ENCODE assay signal across 27 cellular contexts in the genomic region with DNA sequence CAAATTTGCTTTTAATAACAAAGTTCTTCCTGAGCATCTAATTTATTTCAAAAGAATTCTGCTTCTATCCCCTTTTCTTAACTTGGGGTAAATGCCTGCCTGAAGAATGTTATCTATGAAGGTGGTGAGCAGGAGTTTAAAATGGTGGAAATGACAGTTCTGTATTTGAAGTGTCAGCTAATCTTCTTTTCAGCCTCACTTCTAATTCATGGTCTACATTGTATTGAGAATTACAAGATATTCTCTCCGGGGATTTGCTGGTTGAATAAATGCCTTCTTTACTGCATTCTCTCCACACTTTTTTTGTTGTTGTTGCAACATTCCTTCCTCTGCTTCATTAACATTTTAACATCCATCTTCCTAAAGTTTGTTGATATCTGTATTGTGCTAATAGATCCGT.
DNase-seq lines count a peak whose midpoint lies in the region; ATAC-seq, FAIRE-seq and TF ChIP-seq lines count a peak whose summit lies in the region.
"Had no signal": no experiment of that assay in that cellular context is flagged by ENCODE, and none has a peak within 500 bp of the region (broad histone marks: within the 10 kb centered on the region; RNA-seq: fewer than 3 reads in every experiment).

No MANE protein-coding gene starts in this region.

- TF ChIP-seq CTCF in A673 (conservative IDR thresholded peaks at IDR 0.05; ENCODE audit: low read depth, low read length) (no peak), K562 (IDR thresholded peaks at IDR 0.05 in 2 of 3, conservative IDR thresholded peaks at IDR 0.05 in 1 of 3; ENCODE audit: insufficient read depth in 2 of 3, low read depth in 1 of 3, low read length in 3 of 3) (no peak), neural cell (IDR thresholded peaks at IDR 0.05; ENCODE audit: poor library complexity, severe bottlenecking) (no peak)

- H3K9me2 ChIP-seq in neural cell (ENCODE audit: insufficient read depth, low read length): no peaks in the 10 kb centered on the region

- CTCF ChIA-PET in A673 (lab: Charles Lee) (no interaction called here), K562 (lab: Yijun Ruan, JAX; ENCODE audit: low intra/inter-chr PET ratio) (no interaction called here)

- 6% methylated on average over 2 of the region's 2 CpGs for WGBS in K562 (ENCODE audit: insufficient coverage, low coverage, missing lambda C conversion rate)

- H2AFZ ChIP-seq in K562 (ENCODE audit: low read depth, low read length) (peak overlapping the region; percentile 42), neural cell (ENCODE audit: low read depth, low read length) (no peak overlapping the region)

- TF ChIP-seq POLR2A in K562 (conservative IDR thresholded peaks at IDR 0.05): no peak

- TF ChIP-seq EP300 in K562 (IDR thresholded peaks at IDR 0.05; ENCODE audit: low read length): no peak
- TF ChIP-seq EP300 in neural cell (conservative IDR thresholded peaks at IDR 0.05; ENCODE audit: poor library complexity, severe bottlenecking): peak; percentile 36

- no peak overlapping the region for H3K27ac ChIP-seq in A673 (ENCODE audit: low read depth, low read length, poor library complexity, severe bottlenecking)
- no peak overlapping the region for H3K27ac ChIP-seq in K562 (ENCODE audit: extremely low read depth, low read depth, low read length)
- no peak overlapping the region for H3K27ac ChIP-seq in neural cell (ENCODE audit: low read length)
- H3K27ac ChIP-seq: 22Rv1, A549, BLaER1 had no signal

- H3K36me3 ChIP-seq in A673 (ENCODE audit: insufficient read depth, low read length, poor library complexity, severe bottlenecking): no peaks in the 10 kb centered on the region
- H3K36me3 ChIP-seq in K562 (ENCODE audit: control insufficient read depth, insufficient read depth, low read length): no peaks in the 10 kb centered on the region
- H3K36me3 ChIP-seq in neural cell (ENCODE audit: insufficient read depth, low read length): no peaks in the 10 kb centered on the region
- H3K36me3 ChIP-seq: BE2C, BLaER1 had no signal

- H3K9me3 ChIP-seq in A673 (ENCODE audit: low read depth, low read length, poor library complexity, severe bottlenecking) (peaks cover 8% of the 10 kb centered on the region), K562 (replicated peaks; ENCODE audit: control insufficient read depth, insufficient read depth, low read depth, low read length) (no peaks in the 10 kb centered on the region), neural cell (ENCODE audit: low read length) (no peaks in the 10 kb centered on the region)
- H3K9me3 ChIP-seq: A549, BE2C, BLaER1 had no signal

- no peaks in the 10 kb centered on the region for H3K9me1 ChIP-seq in K562 (ENCODE audit: control insufficient read depth, insufficient read depth, low read length)

- intact Hi-C loops in A673 (cut with micrococcal nuclease; ENCODE audit: unreplicated experiment) (no loop called here), K562 (cut with micrococcal nuclease) (no loop called here)

- H3K27me3 ChIP-seq in A673 (replicated peaks; ENCODE audit: insufficient read depth, low read depth, low read length, poor library complexity) (no peaks in the 10 kb centered on the region), K562 (ENCODE audit: control insufficient read depth in 2 of 2, insufficient read depth in 2 of 2, low read length in 2 of 2) (no peaks in the 10 kb centered on the region), neural cell (ENCODE audit: insufficient read depth, low read depth, low read length) (no peaks in the 10 kb centered on the region)
- H3K27me3 ChIP-seq: BE2C, BLaER1 had no signal

- TF ChIP-seq RAD21 in K562 (CRISPR knock-in tag; conservative IDR thresholded peaks at IDR 0.05 in 1 of 2, IDR thresholded peaks at IDR 0.05 in 1 of 2): no peak
- no peak for TF ChIP-seq RAD21 in neural cell (conservative IDR thresholded peaks at IDR 0.05)

- H3K4me1 ChIP-seq in A673 (ENCODE audit: insufficient read depth, low read length, poor library complexity, severe bottlenecking): no peaks in the 10 kb centered on the region
- no peaks in the 10 kb centered on the region; a peak in 1 of 5 replicates for H3K4me1 ChIP-seq in K562 (replicated peaks in 1 of 2; ENCODE audit: control insufficient read depth in 2 of 2, insufficient read depth in 2 of 2, low read length in 2 of 2)
- H3K4me1 ChIP-seq: A549, BE2C, BLaER1 had no signal

- no peaks in the 10 kb centered on the region for H3F3A ChIP-seq in neural cell (ENCODE audit: insufficient read depth, low read length, poor library complexity, severe bottlenecking)

- in situ Hi-C loops in K562 (cut with MboI): no loop called here

- H3K79me2 ChIP-seq in K562 (ENCODE audit: control insufficient read depth, insufficient read depth, low read length) (no peaks in the 10 kb centered on the region), neural cell (replicated peaks; ENCODE audit: insufficient read depth, low read length) (no peaks in the 10 kb centered on the region)

- FAIRE-seq in K562 (lab: Jason Lieb, UNC): no peak
- FAIRE-seq: A549, GM12878, GM12892, GM18507 had no signal

- H4K20me1 ChIP-seq in K562 (replicated peaks; ENCODE audit: control insufficient read depth, insufficient read depth, low read length) (no peaks in the 10 kb centered on the region), neural cell (ENCODE audit: insufficient read depth) (no peaks in the 10 kb centered on the region)
- H4K20me1 ChIP-seq: BLaER1 had no signal

- POLR2A ChIA-PET in A673 (lab: Charles Lee; ENCODE audit: low non-redundant PET): no interaction called here
- POLR2A ChIA-PET in K562 (lab: Yijun Ruan, JAX): no interaction called here

- H3K4me3 ChIP-seq in A673 (ENCODE audit: low read depth, low read length, poor library complexity, severe bottlenecking): no peak overlapping the region
- no peak overlapping the region for H3K4me3 ChIP-seq in K562
- H3K4me3 ChIP-seq in neural cell (ENCODE audit: low read length): no peak overlapping the region
- H3K4me3 ChIP-seq: A549, BLaER1, GM12878 had no signal

- no TSS peak for BruUV-seq in A673 (replicated peaks; lab: Mats Ljungman, UMichigan)
- BruUV-seq in K562 (replicated peaks; lab: Mats Ljungman, UMichigan): no TSS peak

- H3K9ac ChIP-seq in K562 (ENCODE audit: insufficient read depth in 1 of 2, low read depth in 2 of 2, low read length in 2 of 2) (no peak overlapping the region), neural cell (ENCODE audit: low read length) (no peak overlapping the region)
- H3K9ac ChIP-seq: BLaER1 had no signal

- H3K4me2 ChIP-seq in K562 (ENCODE audit: insufficient read depth, low read length) (no peak overlapping the region), neural cell (ENCODE audit: low read length) (no peak overlapping the region)
- H3K4me2 ChIP-seq: A549, BLaER1 had no signal

- peak; percentile 1 for DNase-seq in A673 (ENCODE audit: low spot score)
- DNase-seq in K562 (ENCODE audit: extremely low read depth in 1 of 4, low spot score in 3 of 4): no peak
- peak; percentile 58 for DNase-seq in fibroblast of gingiva (ENCODE audit: low read depth)
- no peak for DNase-seq in GM19240 (ENCODE audit: insufficient read length, low spot score)
- DNase-seq in NCI-H748 treated with DMSO at 0.1 percent for 48 hours (lab: John Stamatoyannopoulos, UW): no peak
- no peak for DNase-seq in activated gamma-delta T cell treated with Interleukin-2 at 50 U/mL for 16 hours
- DNase-seq: ACHN; BE2C; C1 segment of cervical spinal cord; CD4-positive, alpha-beta memory T cell; CD4-positive, CD25-positive, alpha-beta regulatory T cell; CD8-positive, alpha-beta memory T cell; COR-L47; DMS 273 treated with DMSO at 0.1 percent for 48 hours; DMS153; DMS53; DMS79; DND-41; EL; GDM1 had no signal

- no peak for ATAC-seq in K562
- ATAC-seq: A549, GM12878 had no signal

TF ChIP-seq in K562, 482 proteins besides CTCF, POLR2A, EP300 and RAD21:
- TF ChIP-seq PCBP2 (IDR thresholded peaks at IDR 0.05; ENCODE audit: low read depth, low read length, poor library complexity, severe bottlenecking) (no peak), MEF2A (IDR thresholded peaks at IDR 0.05; ENCODE audit: control insufficient read depth, low read depth, low read length) (no peak), NCOA4 (IDR thresholded peaks at IDR 0.05; ENCODE audit: partially characterized antibody) (no peak), ZNF316 (IDR thresholded peaks at IDR 0.05) (peak; percentile 51), MAFF (IDR thresholded peaks at IDR 0.05; ENCODE audit: low read length) (0 out of 2 replicates have a peak, but pooled peaks have one; percentile 14), ZNF561 (CRISPR knock-in tag; conservative IDR thresholded peaks at IDR 0.05) (no peak), C11orf30 (IDR thresholded peaks at IDR 0.05; ENCODE audit: low read depth) (peak; percentile 39; the same call in 1 of the 2 replicates), NCOR1 (IDR thresholded peaks at IDR 0.05) (no peak), RBBP5 (IDR thresholded peaks at IDR 0.05; ENCODE audit: borderline replicate concordance, insufficient read depth, low read length, poor library complexity, severe bottlenecking) (no peak), SREBF2 (CRISPR knock-in tag; IDR thresholded peaks at IDR 0.05) (no peak), EWSR1 (IDR thresholded peaks at IDR 0.05; ENCODE audit: borderline replicate concordance, low read depth, partially characterized antibody) (no peak)

TF ChIP-seq in neural cell, 6 proteins besides CTCF, POLR2A, EP300 and RAD21 (continues in another document):
- TF ChIP-seq MXI1 (conservative IDR thresholded peaks at IDR 0.05; ENCODE audit: poor library complexity, severe bottlenecking): no peak
- no peak for TF ChIP-seq EZH2 (IDR thresholded peaks at IDR 0.05; ENCODE audit: borderline replicate concordance, insufficient read depth, low read length, poor library complexity, severe bottlenecking)
- no peak for TF ChIP-seq POLR2AphosphoS5 (IDR thresholded peaks at IDR 0.05)
- no peak for TF ChIP-seq SMC3 (conservative IDR thresholded peaks at IDR 0.05; ENCODE audit: poor library complexity)
- TF ChIP-seq TAF1 (IDR thresholded peaks at IDR 0.05; ENCODE audit: low read depth): no peak

Comparison
In these comparisons a context has a peak if more than half of its experiments do, and no peak if none do; other contexts are left out.
1. DNase-seq: peak in A673 (single experiment) and fibroblast of gingiva (single experiment); none in K562 (0 of 4), GM19240 (single experiment), NCI-H748 treated with DMSO at 0.1 percent for 48 hours (single experiment) and activated gamma-delta T cell treated with Interleukin-2 at 50 U/mL for 16 hours (single experiment).